11 cellular contexts compared by ENCODE assay signal in the genomic region with DNA sequence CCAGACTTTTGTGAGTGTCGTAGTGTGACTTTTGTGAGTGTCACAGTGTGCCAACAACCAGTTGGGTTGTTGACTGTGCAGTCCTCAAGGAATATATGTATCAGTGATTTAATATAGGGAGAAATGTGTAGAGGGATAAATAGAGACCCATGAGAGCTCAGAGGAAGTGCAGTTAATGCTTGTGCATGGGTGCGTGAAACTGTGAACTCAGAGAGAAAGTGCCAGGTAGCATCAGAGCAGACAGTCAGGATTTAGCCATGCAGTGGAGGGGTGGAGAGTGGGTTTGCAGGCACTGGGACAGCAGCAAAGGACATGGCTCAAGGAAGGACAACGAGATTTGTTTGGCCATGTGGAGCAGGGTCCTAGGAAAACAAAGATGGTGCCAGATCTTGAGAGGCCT. TPM values are rescaled to one million over a fixed set of nuclear protein-coding genes. Genes with fewer than 3 reads are reported as not detected.
A peak's percentile ranks its signal among the peaks of the same experiment; 100 is the strongest.
DNase-seq lines count a peak whose midpoint lies in the region; ATAC-seq and TF ChIP-seq lines count a peak whose summit lies in the region.
"Had no signal": no experiment of that assay in that cellular context is flagged by ENCODE, and none has a peak within 500 bp of the region (broad histone marks: within the 10 kb centered on the region; RNA-seq: fewer than 3 reads in every experiment).

No MANE protein-coding gene starts in this region.

- H3K79me1 ChIP-seq in IMR-90 (ENCODE audit: low read depth in 1 of 2, low read length in 2 of 2), result no peaks in the 10 kb centered on the region

- no peak overlapping the region for H2AK5ac ChIP-seq in IMR-90 (ENCODE audit: low read depth, low read length)

- H2BK15ac ChIP-seq in IMR-90 (ENCODE audit: low read depth, low read length), result no peak overlapping the region

- H3K9ac ChIP-seq in BLaER1 (no peak overlapping the region), IMR-90 (ENCODE audit: low read depth, low read length) (no peak overlapping the region), neural progenitor cell (no peak overlapping the region)
- H3K9ac ChIP-seq: GM23248 had no signal

- peak overlapping the region; percentile 57 for H2AK9ac ChIP-seq in IMR-90 (replicated peaks; ENCODE audit: low read depth, low read length, poor library complexity)

- H2AFZ ChIP-seq in IMR-90 (replicated peaks; ENCODE audit: low read length, poor library complexity), result peak overlapping the region; percentile 10
- peak overlapping the region; percentile 37 for H2AFZ ChIP-seq in neural progenitor cell (replicated peaks)
- H2AFZ ChIP-seq: GM23248 had no signal

- DNase-seq in IMR-90 (no peak), neural progenitor cell (ENCODE audit: low spot score) (no peak), lower lobe of right lung (no peak), SW 1271 (lab: John Stamatoyannopoulos, UW) (no peak)
- DNase-seq: GM23248 had no signal

- H3K27me3 Mint-ChIP-seq in brain (peaks cover 2% of the 10 kb centered on the region), neural progenitor cell (ENCODE audit: insufficient read depth, low read depth) (peaks cover 9% of the 10 kb centered on the region)
- H3K27me3 Mint-ChIP-seq: B cell had no signal

- H4K8ac ChIP-seq in IMR-90 (ENCODE audit: low read depth in 2 of 2, low read length in 2 of 2), result no peak overlapping the region

- no peaks in the 10 kb centered on the region for H3K79me2 ChIP-seq in neural progenitor cell (ENCODE audit: low read depth)

- in situ Hi-C loops in IMR-90 (cut with MboI; ENCODE audit: low sequenced_read_pairs), result loop anchor here (5.0 to 10.0 kb wide), 3 partner anchors 104 to 497 kb away; a partner anchor contains a TSS

- no peak overlapping the region for H3K18ac ChIP-seq in IMR-90 (ENCODE audit: low read depth, low read length)

- intact Hi-C loops in IMR-90 (cut with micrococcal nuclease) (loop anchor here (1.0 to 5.0 kb wide), 5 partner anchors 101 to 1023 kb away; no protein-coding TSS in a partner anchor), lower lobe of right lung (cut with DNase I) (no loop called here)

- H3K4me3 ChIP-seq in BLaER1 (no peak overlapping the region), IMR-90 (ENCODE audit: insufficient read depth, low read depth, low read length) (no peak overlapping the region), neural progenitor cell (no peak overlapping the region), lower lobe of right lung (no peak overlapping the region)
- H3K4me3 ChIP-seq: A549, GM23248 had no signal

- POLR2A ChIA-PET in IMR-90 (lab: Charles Lee; ENCODE audit: unreplicated experiment), result no interaction called here

- BruUV-seq in IMR-90 (replicated peaks; lab: Mats Ljungman, UMichigan), result no TSS peak

- no peak overlapping the region for H3K4ac ChIP-seq in IMR-90 (ENCODE audit: low read depth, low read length)

- TF ChIP-seq POLR2A in IMR-90 (IDR thresholded peaks at IDR 0.05; ENCODE audit: low read depth, low read length), result no peak

- 100% methylated on average over 1 of the region's 3 CpGs; no CpG with 5 or more reads in 1 of the 2 experiments for WGBS in IMR-90 (ENCODE audit: extremely low coverage in 2 of 2, insufficient read length in 1 of 2), 2 experiments

- H3K27ac Mint-ChIP-seq in brain (peak overlapping the region in 4 of 5 experiments; percentile 2 to 42 (median 20)), neural progenitor cell (no peak overlapping the region)
- H3K27ac Mint-ChIP-seq: B cell had no signal

- no peak overlapping the region for H2BK20ac ChIP-seq in IMR-90 (ENCODE audit: low read depth, low read length)

- H3K27me3 ChIP-seq in BLaER1 (no peaks in the 10 kb centered on the region), IMR-90 (ENCODE audit: control insufficient read depth, insufficient read depth, low read length) (peaks cover 2% of the 10 kb centered on the region; the same call in 1 of the 2 replicates), neural progenitor cell (no peaks in the 10 kb centered on the region), lower lobe of right lung (ENCODE audit: low read depth) (no peaks in the 10 kb centered on the region)

- H3K9me1 ChIP-seq in IMR-90 (ENCODE audit: insufficient read depth, low read length), result no peaks in the 10 kb centered on the region

- H3K23ac ChIP-seq in IMR-90 (ENCODE audit: low read depth, low read length), result no peak overlapping the region

- H3K27ac ChIP-seq in BLaER1 (no peak overlapping the region), IMR-90 (ENCODE audit: insufficient read depth, low read length) (no peak overlapping the region), neural progenitor cell (no peak overlapping the region), lower lobe of right lung (no peak overlapping the region)
- H3K27ac ChIP-seq: A549, GM23248 had no signal

- no peaks in the 10 kb centered on the region for H4K20me1 ChIP-seq in BLaER1
- no peaks in the 10 kb centered on the region for H4K20me1 ChIP-seq in IMR-90 (ENCODE audit: insufficient read depth, low read length)
- no peaks in the 10 kb centered on the region for H4K20me1 ChIP-seq in neural progenitor cell (ENCODE audit: low read depth)

- H3K4me2 ChIP-seq in BLaER1 (peak overlapping the region; percentile 66), IMR-90 (ENCODE audit: low read depth, low read length) (no peak overlapping the region), neural progenitor cell (no peak overlapping the region)
- H3K4me2 ChIP-seq: A549 had no signal

- no peaks in the 10 kb centered on the region for H3K36me3 Mint-ChIP-seq in brain
- no peaks in the 10 kb centered on the region for H3K36me3 Mint-ChIP-seq in neural progenitor cell
- H3K36me3 Mint-ChIP-seq: CD4-positive, CD25-positive, alpha-beta regulatory T cell had no signal

- H2BK5ac ChIP-seq in IMR-90 (ENCODE audit: low read depth, low read length, poor library complexity, severe bottlenecking), result no peak overlapping the region

- H3K4me1 Mint-ChIP-seq in brain, result peaks cover 12% of the 10 kb centered on the region
- no peaks in the 10 kb centered on the region for H3K4me1 Mint-ChIP-seq in neural progenitor cell

- H3K9me3 ChIP-seq in BLaER1, result no peaks in the 10 kb centered on the region
- no peaks in the 10 kb centered on the region for H3K9me3 ChIP-seq in IMR-90 (ENCODE audit: control insufficient read depth, insufficient read depth, low read length)
- no peaks in the 10 kb centered on the region for H3K9me3 ChIP-seq in neural progenitor cell (ENCODE audit: low read depth)
- H3K9me3 ChIP-seq in lower lobe of right lung, result no peaks in the 10 kb centered on the region
- H3K9me3 ChIP-seq: A549 had no signal

- H3K14ac ChIP-seq in IMR-90 (replicated peaks; ENCODE audit: low read depth, low read length), result no peak overlapping the region

- TF ChIP-seq RAD21 in IMR-90 (IDR thresholded peaks at IDR 0.05; ENCODE audit: low read length), result no peak

- H3K4me1 ChIP-seq in BLaER1 (peaks cover 25% of the 10 kb centered on the region), IMR-90 (ENCODE audit: control insufficient read depth, insufficient read depth, low read length) (no peaks in the 10 kb centered on the region), neural progenitor cell (no peaks in the 10 kb centered on the region), lower lobe of right lung (no peaks in the 10 kb centered on the region)

- no peak overlapping the region for H4K5ac ChIP-seq in IMR-90 (ENCODE audit: low read depth, low read length)

- H3K56ac ChIP-seq in IMR-90 (ENCODE audit: extremely low read depth, insufficient read depth, low read length), result no peak overlapping the region

- H4K91ac ChIP-seq in IMR-90 (ENCODE audit: insufficient read depth, low read depth, low read length), result no peak overlapping the region

- H3K4me3 Mint-ChIP-seq in brain (peak overlapping the region in 1 of 5 experiments; percentile 40), neural progenitor cell (no peak overlapping the region)
- H3K4me3 Mint-ChIP-seq: B cell; CD4-positive, CD25-positive, alpha-beta regulatory T cell had no signal

- H3K9me3 Mint-ChIP-seq in brain, result no peaks in the 10 kb centered on the region
- H3K9me3 Mint-ChIP-seq in neural progenitor cell, result no peaks in the 10 kb centered on the region
- H3K9me3 Mint-ChIP-seq: CD4-positive, CD25-positive, alpha-beta regulatory T cell had no signal

- H3F3A ChIP-seq in neural progenitor cell (ENCODE audit: low read depth), result no peaks in the 10 kb centered on the region

- no peak overlapping the region for H2BK120ac ChIP-seq in IMR-90 (ENCODE audit: low read depth, low read length)

- CTCF ChIA-PET in IMR-90 (lab: Yijun Ruan, JAX), result interaction anchor here (0.6 to 1.8 kb wide), 3 partner anchors 27 to 495 kb away, joined by 3 to 7 read pairs (median 4); no protein-coding TSS in a partner anchor

- ATAC-seq in IMR-90 (ENCODE audit: low read depth), result no peak
- ATAC-seq in lower lobe of right lung, result no peak
- ATAC-seq in HG03520 (IDR thresholded peaks at IDR 0.05; ENCODE audit: unreplicated experiment), result no peak

- dilution Hi-C loops in IMR-90 (cut with HindIII; ENCODE audit: low sequenced_read_pairs, unreplicated experiment), result no loop called here

- TF ChIP-seq CTCF in IMR-90 (conservative IDR thresholded peaks at IDR 0.05; ENCODE audit: low read depth, low read length) (no peak), brain (conservative IDR thresholded peaks at IDR 0.05) (no peak), neural progenitor cell (IDR thresholded peaks at IDR 0.05) (no peak), lower lobe of right lung (IDR thresholded peaks at IDR 0.05) (no peak)

- H3K36me3 ChIP-seq in BLaER1 (no peaks in the 10 kb centered on the region), IMR-90 (ENCODE audit: control insufficient read depth, insufficient read depth, low read length) (no peaks in the 10 kb centered on the region), neural progenitor cell (no peaks in the 10 kb centered on the region), lower lobe of right lung (no peaks in the 10 kb centered on the region)

TF ChIP-seq in IMR-90, 13 proteins besides CTCF, POLR2A, EP300 and RAD21:
- no peak for TF ChIP-seq MXI1 (IDR thresholded peaks at IDR 0.05; ENCODE audit: borderline replicate concordance, low read depth, low read length)
- no peak for TF ChIP-seq MAZ (IDR thresholded peaks at IDR 0.05; ENCODE audit: borderline replicate concordance, low read depth, low read length)
- no peak for TF ChIP-seq SMC3 (IDR thresholded peaks at IDR 0.05; ENCODE audit: low read depth, low read length)
- no peak for TF ChIP-seq RCOR1 (IDR thresholded peaks at IDR 0.05; ENCODE audit: insufficient replicate concordance, low read length)
- no peak for TF ChIP-seq MAFK (IDR thresholded peaks at IDR 0.05; ENCODE audit: low read depth, low read length)
- TF ChIP-seq RFX5 (IDR thresholded peaks at IDR 0.05; ENCODE audit: low read depth, low read length), result no peak
- no peak for TF ChIP-seq CEBPB (IDR thresholded peaks at IDR 0.05; ENCODE audit: low read depth, low read length)
- no peak for TF ChIP-seq FOS (IDR thresholded peaks at IDR 0.05; ENCODE audit: low read depth, low read length)
- TF ChIP-seq BHLHE40 (IDR thresholded peaks at IDR 0.05; ENCODE audit: low read depth, low read length), result no peak

RNA-seq across cellular contexts. Expression of a gene that starts 33.6 kb away (rescaled TPM):
- total RNA-seq in IMR-90 (2012; rRNA removed) (173 and 186 TPM in 2 replicates), neural progenitor cell (ENCODE audit: low replicate concordance) (154 and 158 TPM in 2 replicates), lower lobe of right lung (171 TPM)
- polyA plus RNA-seq in IMR-90 (2012; rRNA removed) (131 and 147 TPM in 2 replicates), brain (ENCODE audit: insufficient read depth, low read depth, low replicate concordance) (285 TPM)
- 72.8 and 87.1 TPM in 2 replicates for polyA plus RNA-seq in IMR-90 (2012; cell fraction: cytosol; rRNA removed)
- 30.7 and 43.3 TPM in 2 replicates for polyA plus RNA-seq in IMR-90 (2012; cell fraction: nucleus; rRNA removed; ENCODE audit: low replicate concordance)
